Comparison of ENCODE assay signal across 8 cellular contexts in the genomic region with DNA sequence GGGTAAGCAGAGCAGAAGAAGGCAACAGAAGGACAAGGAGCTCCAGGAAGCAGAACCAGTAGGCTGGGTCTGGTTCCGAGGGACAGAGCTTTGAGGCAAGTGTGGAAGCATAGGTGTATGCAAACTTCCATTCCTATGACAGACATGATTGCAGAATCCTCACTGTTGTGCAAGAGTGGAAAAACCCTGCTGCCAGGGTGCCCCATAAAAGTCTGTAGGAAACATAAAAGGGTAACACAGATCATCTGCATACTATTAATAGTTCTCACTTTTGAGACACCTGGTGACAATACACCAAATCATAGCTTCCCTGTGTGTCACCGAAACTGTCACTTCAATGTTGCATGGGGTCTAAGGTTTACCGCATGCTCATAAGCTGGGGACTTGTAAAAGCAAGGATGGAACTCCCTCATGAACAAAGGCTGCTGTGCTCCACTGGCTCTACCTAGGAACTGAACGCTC. TPM values are rescaled to one million over a fixed set of nuclear protein-coding genes. Genes with fewer than 3 reads are reported as not detected.
DNase-seq lines count a peak whose midpoint lies in the region; ATAC-seq and TF ChIP-seq lines count a peak whose summit lies in the region.

No MANE protein-coding gene starts in this region.

- no peak overlapping the region for H3K4me2 ChIP-seq in hepatocyte

- no peak overlapping the region for H2AFZ ChIP-seq in hepatocyte

- no peak for TF ChIP-seq POLR2A in prostate gland (IDR thresholded peaks at IDR 0.05)

- peaks cover 16% of the 10 kb centered on the region for H4K20me1 ChIP-seq in hepatocyte (ENCODE audit: insufficient read depth, poor library complexity, severe bottlenecking)

- H3K27ac ChIP-seq in hepatocyte (peak overlapping the region; percentile 76), dorsolateral prefrontal cortex (peak overlapping the region in 16 of 59 donors; percentile 1 to 85 (median 46)), prostate gland (no peak overlapping the region)

- no peaks in the 10 kb centered on the region for H3K9me3 ChIP-seq in hepatocyte (ENCODE audit: low read depth)
- no peaks in the 10 kb centered on the region for H3K9me3 ChIP-seq in prostate gland

- H3K27me3 ChIP-seq in hepatocyte, result no peaks in the 10 kb centered on the region
- no peaks in the 10 kb centered on the region for H3K27me3 ChIP-seq in dorsolateral prefrontal cortex
- no peaks in the 10 kb centered on the region for H3K27me3 ChIP-seq in prostate gland (replicated peaks; ENCODE audit: insufficient read depth)

- 96% methylated on average over 4 of the region's 4 CpGs for WGBS in hepatocyte (ENCODE audit: low lambda C conversion rate, missing lambda C conversion rate)
- WGBS in prostate gland, result 92% methylated on average over 4 of the region's 4 CpGs

- peak; percentile 75 for DNase-seq in GM12864 (ENCODE audit: low read depth)
- peak; percentile 6 for DNase-seq in HK-2 (ENCODE audit: unreplicated experiment)
- peak; percentile 45 for DNase-seq in hepatocyte (ENCODE audit: low spot score)
- DNase-seq in DMS 273 treated with DMSO at 0.1 percent for 48 hours (lab: John Stamatoyannopoulos, UW), result no peak
- DNase-seq in dorsolateral prefrontal cortex, result no peak
- no peak for DNase-seq in mesenteric fat pad (ENCODE audit: low spot score)
- no peak for DNase-seq in prostate gland (ENCODE audit: low spot score)

- no peaks in the 10 kb centered on the region for H3K36me3 ChIP-seq in hepatocyte (replicated peaks; ENCODE audit: insufficient read depth, low read depth)
- H3K36me3 ChIP-seq in prostate gland, result no peaks in the 10 kb centered on the region

- H3K4me3 ChIP-seq in GM12864 (ENCODE audit: low read depth, low read length) (no peak overlapping the region), hepatocyte (no peak overlapping the region), dorsolateral prefrontal cortex (no peak overlapping the region), prostate gland (no peak overlapping the region)

- H3K4me1 ChIP-seq in hepatocyte (ENCODE audit: insufficient read depth), result peaks cover 19% of the 10 kb centered on the region
- no peaks in the 10 kb centered on the region for H3K4me1 ChIP-seq in prostate gland (replicated peaks)

- TF ChIP-seq CTCF in GM12864 (IDR thresholded peaks at IDR 0.05; ENCODE audit: low read depth, low read length, missing control alignments) (no peak), hepatocyte (IDR thresholded peaks at IDR 0.05; ENCODE audit: poor library complexity) (no peak), dorsolateral prefrontal cortex (IDR thresholded peaks at IDR 0.05 in 54 of 56, conservative IDR thresholded peaks at IDR 0.05 in 2 of 56; ENCODE audit: low read depth in 1 of 56, partially characterized antibody in 56 of 56) (no peak), prostate gland (IDR thresholded peaks at IDR 0.05) (no peak)

- intact Hi-C loops in dorsolateral prefrontal cortex (cut with DNase I) (no loop called here), prostate gland (cut with DNase I) (no loop called here)

- ATAC-seq in GM21360 (IDR thresholded peaks at IDR 0.05; ENCODE audit: unreplicated experiment), result peak; percentile 65

- no peaks in the 10 kb centered on the region for H3K9me2 ChIP-seq in hepatocyte (replicated peaks; ENCODE audit: insufficient read depth)

- H3K79me2 ChIP-seq in hepatocyte, result peaks cover 78% of the 10 kb centered on the region

RNA-seq across cellular contexts. Expression of a gene that starts 39.7 kb away (rescaled TPM):
- total RNA-seq in hepatocyte (41.0 and 50.1 TPM in 2 replicates), dorsolateral prefrontal cortex (10 to 100 TPM; 28.6 to 95.8 (median 54.2) TPM), mesenteric fat pad (96.0 TPM), prostate gland (10 to 100 TPM; 30.4 to 65.9 TPM)
- 55.8 and 56.1 TPM in 2 replicates for polyA plus RNA-seq in hepatocyte

Comparison
In these comparisons a context has a peak if more than half of its experiments do, and no peak if none do; other contexts are left out.
1. DNase-seq: peak in GM12864 (single experiment), HK-2 (single experiment) and hepatocyte (single experiment); none in DMS 273 treated with DMSO at 0.1 percent for 48 hours (single experiment), dorsolateral prefrontal cortex (0 of 10), mesenteric fat pad (single experiment) and prostate gland (single experiment).